13 cellular contexts compared by ENCODE assay signal in genomic region chr2:10406491-10406890, GRCh38. TPM values are rescaled to one million over a fixed set of nuclear protein-coding genes. Genes with fewer than 3 reads are reported as not detected.
DNase-seq lines count a peak whose midpoint lies in the region; ATAC-seq, FAIRE-seq and TF ChIP-seq lines count a peak whose summit lies in the region.
"Had no signal": no experiment of that assay in that cellular context is flagged by ENCODE, and none has a peak within 500 bp of the region (broad histone marks: within the 10 kb centered on the region; RNA-seq: fewer than 3 reads in every experiment).

No MANE protein-coding gene starts in this region.

- H3K4me3 ChIP-seq in heart right ventricle (no peak overlapping the region), uterus (no peak overlapping the region), small intestine (ENCODE audit: low read depth in 1 of 2, low read length in 2 of 2) (no peak overlapping the region)
- H3K4me3 ChIP-seq in naive thymus-derived CD4-positive, alpha-beta T cell (ENCODE audit: low read length): no peak overlapping the region
- H3K4me3 ChIP-seq: K562, smooth muscle cell had no signal

- H3K36me3 ChIP-seq in heart right ventricle: peaks cover 0 to 1% (median 0%) of the 10 kb centered on the region in 9 donors
- peaks cover 0 to 30% (median 0%) of the 10 kb centered on the region in 3 experiments for H3K36me3 ChIP-seq in naive thymus-derived CD4-positive, alpha-beta T cell (ENCODE audit: control insufficient read depth in 2 of 3, insufficient read depth in 3 of 3, low read length in 3 of 3)
- no peaks in the 10 kb centered on the region for H3K36me3 ChIP-seq in uterus
- H3K36me3 ChIP-seq in small intestine (ENCODE audit: control insufficient read depth in 2 of 2, insufficient read depth in 2 of 2, low read length in 2 of 2): no peaks in the 10 kb centered on the region

- peaks cover under 1% of the 10 kb centered on the region for H3K36me3 Mint-ChIP-seq in brain
- H3K36me3 Mint-ChIP-seq in naive thymus-derived CD4-positive, alpha-beta T cell: peaks cover 0 to 5% (median 3%) of the 10 kb centered on the region in 5 donors

- H3K9me3 ChIP-seq in heart right ventricle (no peaks in the 10 kb centered on the region), uterus (no peaks in the 10 kb centered on the region), small intestine (ENCODE audit: control insufficient read depth, low read depth) (no peaks in the 10 kb centered on the region)
- H3K9me3 ChIP-seq in naive thymus-derived CD4-positive, alpha-beta T cell (ENCODE audit: control insufficient read depth in 2 of 3, low read length in 3 of 3): no peaks in the 10 kb centered on the region

- intact Hi-C loops in heart right ventricle (cut with DNase I) (loop anchor here in 7 of 10 donors (2.0 to 10.0 kb wide), 10 partner anchors 74 to 284 kb away; partner anchors contain the start of genes HPCAL1 (in 4 of the 7) and RRM2 (in 3 of the 7)), left ventricle myocardium superior (cut with micrococcal nuclease) (loop anchor here (5.0 to 10.0 kb wide), 2 partner anchors 82 to 259 kb away; no protein-coding TSS in a partner anchor), uterus (cut with DNase I; ENCODE audit: low total_unique reads) (loop anchor here (10.0 kb wide), 1 partner anchor 102 kb away; the partner anchor contains the start of gene HPCAL1)
- intact Hi-C loops in naive thymus-derived CD4-positive, alpha-beta T cell (cut with micrococcal nuclease): loop anchor here in 1 of 2 donors (5.0 kb wide), 1 partner anchor 264 kb away; no protein-coding TSS in a partner anchor

- H3K9me3 Mint-ChIP-seq in brain: no peaks in the 10 kb centered on the region
- no peaks in the 10 kb centered on the region for H3K9me3 Mint-ChIP-seq in naive thymus-derived CD4-positive, alpha-beta T cell
- H3K9me3 Mint-ChIP-seq: activated T-helper 2 cell treated with anti-CD3 and anti-CD28 coated beads, Interferon-gamma antibody, Interleukin-2, Interleukin-4, amounts not matched to agents 10 μg/mL and 5 μg/mL and 100 μg/mL, durations not matched to agents 14 hours and 24 hours and 36 hours had no signal

- peaks cover 23 to 88% (median 63%) of the 10 kb centered on the region in 9 donors for H3K4me1 ChIP-seq in heart right ventricle
- peaks cover 31 to 53% of the 10 kb centered on the region in 2 donors for H3K4me1 ChIP-seq in naive thymus-derived CD4-positive, alpha-beta T cell (ENCODE audit: control insufficient read depth in 2 of 2, insufficient read depth in 2 of 2, low read length in 2 of 2)
- H3K4me1 ChIP-seq in uterus: peaks cover 0 to 37% of the 10 kb centered on the region in 2 donors
- H3K4me1 ChIP-seq in small intestine (ENCODE audit: control insufficient read depth in 2 of 2, insufficient read depth in 1 of 2, low read depth in 1 of 2, low read length in 1 of 2): peaks cover 4 to 15% of the 10 kb centered on the region in 2 donors

- TF ChIP-seq POLR2A in uterus (IDR thresholded peaks at IDR 0.05): no peak

- peak in 2 of 8 donors; percentile 3 to 5 for ATAC-seq in heart right ventricle
- ATAC-seq in left ventricle myocardium superior: no peak
- no peak for ATAC-seq in naive thymus-derived CD4-positive, alpha-beta T cell
- ATAC-seq in HG03378 (IDR thresholded peaks at IDR 0.05; ENCODE audit: unreplicated experiment): no peak
- ATAC-seq: activated CD4-positive, alpha-beta T cell treated with anti-CD3 and anti-CD28 coated beads for 36 hours; K562 had no signal

- H3K27me3 ChIP-seq in heart right ventricle (no peaks in the 10 kb centered on the region), uterus (no peaks in the 10 kb centered on the region), small intestine (ENCODE audit: control insufficient read depth in 2 of 2, insufficient read depth in 2 of 2, low read length in 2 of 2) (no peaks in the 10 kb centered on the region)
- no peaks in the 10 kb centered on the region for H3K27me3 ChIP-seq in naive thymus-derived CD4-positive, alpha-beta T cell (ENCODE audit: control insufficient read depth in 2 of 2, insufficient read depth in 2 of 2, low read length in 2 of 2)

- H3K27ac ChIP-seq in heart right ventricle: peak overlapping the region in 9 of 10 donors; percentile 42 to 87 (median 71)
- H3K27ac ChIP-seq in naive thymus-derived CD4-positive, alpha-beta T cell (ENCODE audit: low read depth, low read length): peak overlapping the region; percentile 14
- peak overlapping the region; percentile 78 to 81 for H3K27ac ChIP-seq in uterus
- H3K27ac ChIP-seq in small intestine (ENCODE audit: low read depth in 1 of 2, low read length in 1 of 2): peak overlapping the region in 1 of 2 donors; percentile 11

- peaks cover 76% of the 10 kb centered on the region for H3K4me1 Mint-ChIP-seq in brain
- H3K4me1 Mint-ChIP-seq in naive thymus-derived CD4-positive, alpha-beta T cell: peaks cover 31 to 71% (median 58%) of the 10 kb centered on the region in 7 donors

- TF ChIP-seq CTCF in heart right ventricle (IDR thresholded peaks at IDR 0.05) (no peak), brain (conservative IDR thresholded peaks at IDR 0.05) (no peak), uterus (IDR thresholded peaks at IDR 0.05) (no peak)

- DNase-seq in heart right ventricle (no peak), left ventricle myocardium superior (no peak), uterus (no peak), NCI-H1092 treated with DMSO at 0.1 percent for 48 hours (lab: John Stamatoyannopoulos, UW) (no peak), small intestine (no peak)
- DNase-seq in naive thymus-derived CD4-positive, alpha-beta T cell: no peak
- DNase-seq: activated CD4-positive, alpha-beta T cell treated with anti-CD3 and anti-CD28 coated beads for 36 hours; NCI-H1694 treated with DMSO at 0.1 percent for 48 hours had no signal

- peak overlapping the region in 4 of 5 experiments; percentile 10 to 81 (median 66) for H3K27ac Mint-ChIP-seq in brain
- H3K27ac Mint-ChIP-seq in naive thymus-derived CD4-positive, alpha-beta T cell: peak overlapping the region in 8 of 9 donors; percentile 26 to 96 (median 84)

- POLR2A ChIA-PET in naive thymus-derived CD4-positive, alpha-beta T cell (lab: Charles Lee): interaction anchor here (1.5 to 5.4 kb wide), 4 partner anchors 42 to 103 kb away, joined by 4 to 65 read pairs (median 7); partner anchors contain the start of genes HPCAL1 and ODC1

- FAIRE-seq in small intestine (lab: Jason Lieb, UNC): no peak
- FAIRE-seq: K562 had no signal

- H3K4me3 Mint-ChIP-seq in brain: no peak overlapping the region
- peak overlapping the region in 8 of 10 donors; percentile 26 to 87 (median 68) for H3K4me3 Mint-ChIP-seq in naive thymus-derived CD4-positive, alpha-beta T cell
- H3K4me3 Mint-ChIP-seq: activated CD4-positive, alpha-beta T cell treated with anti-CD3 and anti-CD28 coated beads for 36 hours had no signal

- WGBS in heart right ventricle, 2 donors: 66 to 78% methylated on average over 14 of the region's 14 CpGs
- WGBS in small intestine, 3 donors: 82 to 93% (median 93%) methylated on average over 14 of the region's 14 CpGs

- no peaks in the 10 kb centered on the region for H3K27me3 Mint-ChIP-seq in brain
- no peaks in the 10 kb centered on the region for H3K27me3 Mint-ChIP-seq in naive thymus-derived CD4-positive, alpha-beta T cell
- H3K27me3 Mint-ChIP-seq: activated CD4-positive, alpha-beta T cell treated with anti-CD3 and anti-CD28 coated beads for 36 hours had no signal

- CTCF ChIA-PET in naive thymus-derived CD4-positive, alpha-beta T cell (lab: Charles Lee): interaction anchor here (0.7 to 7.5 kb wide), 9 partner anchors 13 to 141 kb away, joined by 3 to 93 read pairs (median 30); partner anchors contain the start of gene HPCAL1

RNA-seq across cellular contexts. Expression of gene ODC1, which starts 41.6 kb away (rescaled TPM):
- 10 to 100 TPM; 25.4 to 92.8 (median 56.0) TPM for total RNA-seq in heart right ventricle
- 10 to 100 TPM in 1 of 2 donors, 1 to 10 TPM in 1; 4.1 to 81.9 TPM for polyA plus RNA-seq in heart right ventricle
- total RNA-seq in left ventricle myocardium superior: 26.4 TPM
- 75.0 TPM for polyA plus RNA-seq in brain (ENCODE audit: insufficient read depth, low read depth, low replicate concordance)
- 10 to 100 TPM; 32.7 to 88.2 (median 52.4) TPM for total RNA-seq in naive thymus-derived CD4-positive, alpha-beta T cell
- polyA plus RNA-seq in naive thymus-derived CD4-positive, alpha-beta T cell: 10 to 100 TPM; 48.3 to 66.5 TPM
- 100 to 1,000 TPM in 1 of 4 donors, 10 to 100 TPM in 3; 39.5 to 140 (median 57.6) TPM for total RNA-seq in uterus
- polyA plus RNA-seq in small intestine: 100 to 1,000 TPM in 1 of 3 donors, 10 to 100 TPM in 2; 12.5 to 109 (median 21.9) TPM

Comparison
In these comparisons a context has a peak if more than half of its experiments do, and no peak if none do; other contexts are left out.
1. H3K4me3 Mint-ChIP-seq: peak in naive thymus-derived CD4-positive, alpha-beta T cell (8 of 10); none in brain (0 of 5).